ENCODE assay signal across 25 cellular contexts in the genomic region with DNA sequence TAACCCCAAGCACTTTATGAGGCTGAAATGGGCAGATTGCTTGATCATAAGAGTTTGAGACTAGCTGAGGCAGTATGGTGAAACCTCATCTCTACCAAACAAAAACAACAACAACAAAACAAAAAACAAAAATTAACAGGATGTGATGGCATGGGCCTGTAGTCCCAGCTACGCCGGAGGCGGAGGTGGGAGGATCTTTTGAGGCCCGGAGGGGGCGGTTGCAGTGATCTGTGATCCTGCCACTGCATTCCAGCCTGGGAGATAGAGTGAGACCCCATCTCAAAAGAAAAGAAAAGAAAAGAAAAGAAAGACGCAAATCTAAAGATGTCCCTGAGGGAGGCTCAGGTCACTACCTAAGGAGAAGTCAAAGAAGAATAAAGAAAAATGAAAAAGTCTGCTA. TPM values are rescaled to one million over a fixed set of nuclear protein-coding genes. Genes with fewer than 3 reads are reported as not detected.
DNase-seq lines count a peak whose midpoint lies in the region; FAIRE-seq and TF ChIP-seq lines count a peak whose summit lies in the region.
"Had no signal": no experiment of that assay in that cellular context is flagged by ENCODE, and none has a peak within 500 bp of the region (broad histone marks: within the 10 kb centered on the region; RNA-seq: fewer than 3 reads in every experiment).

No MANE protein-coding gene starts in this region.

- H3K18ac ChIP-seq in mesendoderm (ENCODE audit: low read length) (no peak overlapping the region), neuronal stem cell (ENCODE audit: low read length) (no peak overlapping the region)

- H4K8ac ChIP-seq in mesendoderm (ENCODE audit: low read depth, low read length), result no peak overlapping the region
- H4K8ac ChIP-seq in neuronal stem cell (ENCODE audit: low read depth, low read length), result no peak overlapping the region

- in situ Hi-C loops in transverse colon (cut with MboI; ENCODE audit: low pct_ligation_motif_present in 1 of 4, low pct_unique_long_range_greater_than_20kb in 1 of 4, low sequenced_read_pairs in 3 of 4), result no loop called here

- H4K20me1 ChIP-seq in astrocyte (ENCODE audit: insufficient read depth, low read length), result no peaks in the 10 kb centered on the region
- H4K20me1 ChIP-seq: BLaER1 had no signal

- DNase-seq in astrocyte (ENCODE audit: low read depth) (no peak), mesendoderm (peak; percentile 39), transverse colon (no peak), HuH-7 (ENCODE audit: low spot score) (no peak), neuronal stem cell (ENCODE audit: low spot score) (no peak)
- DNase-seq in activated naive CD4-positive, alpha-beta T cell treated with anti-CD3 and anti-CD28 coated beads for 36 hours, result no peak
- DNase-seq: ACHN; CD4-positive, alpha-beta T cell; COR-L47; DMS 273 treated with DMSO at 0.1 percent for 48 hours; DMS79 treated with DMSO at 0.1 percent for 48 hours; GOT3; KG1; NCI-H1092 treated with DMSO at 0.1 percent for 48 hours; NCI-H2029 treated with DMSO at 0.1 percent for 48 hours; NCI-H226; NCI-H510A treated with DMSO at 0.1 percent for 48 hours; NCI-H748 treated with DMSO at 0.1 percent for 48 hours; SIG-M5 had no signal

- POLR2A ChIA-PET in HEK293 (lab: Yijun Ruan, JAX), result no interaction called here

- H3K9ac ChIP-seq in astrocyte (ENCODE audit: low read length), result no peak overlapping the region
- H3K9ac ChIP-seq in mesendoderm (ENCODE audit: low read length), result no peak overlapping the region
- no peak overlapping the region for H3K9ac ChIP-seq in neuronal stem cell (ENCODE audit: low read depth, low read length, poor library complexity)
- H3K9ac ChIP-seq: BLaER1 had no signal

- H2AK5ac ChIP-seq in mesendoderm (ENCODE audit: low read length), result no peak overlapping the region
- no peak overlapping the region for H2AK5ac ChIP-seq in neuronal stem cell (ENCODE audit: low read depth, low read length)

- H3K79me2 ChIP-seq in astrocyte (ENCODE audit: insufficient read depth, low read length), result no peaks in the 10 kb centered on the region
- H3K79me2 ChIP-seq in mesendoderm (ENCODE audit: control insufficient read depth, insufficient read depth, low read length), result no peaks in the 10 kb centered on the region

- TF ChIP-seq POLR2A in transverse colon (IDR thresholded peaks at IDR 0.05), result no peak

- TF ChIP-seq CTCF in HEK293 (tag by site-specific recombination; IDR thresholded peaks at IDR 0.05) (no peak), astrocyte (IDR thresholded peaks at IDR 0.05; ENCODE audit: insufficient read depth, low read depth, low read length) (no peak), transverse colon (IDR thresholded peaks at IDR 0.05) (no peak)

- H3K4me3 ChIP-seq in HEK293 (ENCODE audit: low read depth, low read length) (no peak overlapping the region), astrocyte (ENCODE audit: insufficient read depth, low read depth, low read length) (no peak overlapping the region), mesendoderm (ENCODE audit: low read length) (no peak overlapping the region), transverse colon (no peak overlapping the region), neuronal stem cell (ENCODE audit: low read length in 2 of 2) (no peak overlapping the region)
- H3K4me3 ChIP-seq: BLaER1 had no signal

- H3K9me3 ChIP-seq in HEK293 (ENCODE audit: control insufficient read depth, insufficient read depth, low read depth, low read length) (no peaks in the 10 kb centered on the region), astrocyte (ENCODE audit: insufficient read depth, low read depth, low read length) (no peaks in the 10 kb centered on the region), transverse colon (no peaks in the 10 kb centered on the region), neuronal stem cell (replicated peaks in 1 of 2; ENCODE audit: control insufficient read depth in 2 of 2, insufficient read depth in 1 of 2, low read depth in 1 of 2, low read length in 2 of 2) (no peaks in the 10 kb centered on the region)
- H3K9me3 ChIP-seq: BLaER1 had no signal

- intact Hi-C loops in transverse colon (cut with DNase I; ENCODE audit: low total_unique reads), result no loop called here
- intact Hi-C loops in activated naive CD4-positive, alpha-beta T cell treated with anti-CD3 and anti-CD28 coated beads for 36 hours (cut with micrococcal nuclease), result no loop called here

- H2BK120ac ChIP-seq in mesendoderm (ENCODE audit: low read depth, low read length), result no peak overlapping the region
- H2BK120ac ChIP-seq in neuronal stem cell (ENCODE audit: low read depth, low read length), result no peak overlapping the region

- no peaks in the 10 kb centered on the region for H3K9me3 Mint-ChIP-seq in astrocyte (ENCODE audit: unreplicated experiment)
- H3K9me3 Mint-ChIP-seq in activated naive CD4-positive, alpha-beta T cell treated with anti-CD3 and anti-CD28 coated beads for 36 hours, result no peaks in the 10 kb centered on the region
- H3K9me3 Mint-ChIP-seq: CD4-positive, alpha-beta T cell had no signal

- no peak overlapping the region for H4K5ac ChIP-seq in mesendoderm (ENCODE audit: low read length)

- H3K27ac ChIP-seq in HEK293 (ENCODE audit: extremely low read depth, low read depth, low read length) (no peak overlapping the region), astrocyte (ENCODE audit: low read depth, low read length) (no peak overlapping the region), mesendoderm (ENCODE audit: low read depth, low read length) (no peak overlapping the region), transverse colon (no peak overlapping the region), neuronal stem cell (replicated peaks; ENCODE audit: low read length) (no peak overlapping the region)
- H3K27ac ChIP-seq: BLaER1, HL-60 had no signal

- no peak overlapping the region for H4K91ac ChIP-seq in neuronal stem cell (ENCODE audit: low read depth, low read length, poor library complexity)

- H3K4ac ChIP-seq in mesendoderm (ENCODE audit: low read depth, low read length), result no peak overlapping the region
- no peak overlapping the region for H3K4ac ChIP-seq in neuronal stem cell (ENCODE audit: low read length)

- no peaks in the 10 kb centered on the region for H3K27me3 ChIP-seq in astrocyte (ENCODE audit: insufficient read depth, low read length)
- no peaks in the 10 kb centered on the region for H3K27me3 ChIP-seq in mesendoderm (ENCODE audit: insufficient read depth, low read length, poor library complexity)
- no peaks in the 10 kb centered on the region for H3K27me3 ChIP-seq in transverse colon
- no peaks in the 10 kb centered on the region for H3K27me3 ChIP-seq in neuronal stem cell (ENCODE audit: control insufficient read depth in 3 of 3, insufficient read depth in 3 of 3, low read depth in 1 of 3, low read length in 3 of 3)
- H3K27me3 ChIP-seq: BLaER1 had no signal

- no peak overlapping the region for H2BK12ac ChIP-seq in neuronal stem cell (ENCODE audit: low read length)

- no peaks in the 10 kb centered on the region for H3K4me1 ChIP-seq in HEK293 (ENCODE audit: control insufficient read depth, insufficient read depth, low read length)
- H3K4me1 ChIP-seq in astrocyte (ENCODE audit: insufficient read depth, low read length), result no peaks in the 10 kb centered on the region
- no peaks in the 10 kb centered on the region for H3K4me1 ChIP-seq in mesendoderm (ENCODE audit: control insufficient read depth, low read depth, low read length)
- no peaks in the 10 kb centered on the region for H3K4me1 ChIP-seq in transverse colon
- H3K4me1 ChIP-seq in neuronal stem cell (ENCODE audit: control insufficient read depth in 2 of 2, insufficient read depth in 1 of 2, low read depth in 1 of 2, low read length in 2 of 2), result peaks cover 0 to 3% of the 10 kb centered on the region in 2 donors
- H3K4me1 ChIP-seq: BLaER1 had no signal

- peaks cover 30% of the 10 kb centered on the region for H3K4me1 Mint-ChIP-seq in astrocyte (ENCODE audit: low read depth, unreplicated experiment)
- H3K4me1 Mint-ChIP-seq in activated naive CD4-positive, alpha-beta T cell treated with anti-CD3 and anti-CD28 coated beads for 36 hours (ENCODE audit: low read depth), result no peaks in the 10 kb centered on the region

- H3K36me3 ChIP-seq in HEK293 (ENCODE audit: control insufficient read depth in 2 of 2, insufficient read depth in 1 of 2, low read length in 2 of 2), result no peaks in the 10 kb centered on the region
- no peaks in the 10 kb centered on the region for H3K36me3 ChIP-seq in astrocyte (ENCODE audit: insufficient read depth, low read length)
- no peaks in the 10 kb centered on the region for H3K36me3 ChIP-seq in mesendoderm (ENCODE audit: control insufficient read depth, insufficient read depth, low read length)
- no peaks in the 10 kb centered on the region for H3K36me3 ChIP-seq in transverse colon
- H3K36me3 ChIP-seq in neuronal stem cell (replicated peaks in 1 of 2; ENCODE audit: control insufficient read depth in 2 of 2, insufficient read depth in 2 of 2, low read length in 2 of 2), result no peaks in the 10 kb centered on the region
- H3K36me3 ChIP-seq: BLaER1 had no signal

- WGBS in mesendoderm (ENCODE audit: extremely low coverage, insufficient coverage, low lambda C conversion rate), result no CpG with 5 or more reads among the region's 6 CpGs
- WGBS in transverse colon (ENCODE audit: low coverage in 1 of 2), 2 donors, result 93 to 100% methylated on average over 1 to 6 of the region's 6 CpGs
- no CpG with 5 or more reads among the region's 6 CpGs for WGBS in neuronal stem cell (ENCODE audit: extremely low coverage in 2 of 2, insufficient read length in 2 of 2, insufficient replicate concordance in 1 of 2), 2 donors

- H3K27me3 Mint-ChIP-seq in astrocyte (ENCODE audit: low read depth, unreplicated experiment), result no peaks in the 10 kb centered on the region
- H3K27me3 Mint-ChIP-seq in activated naive CD4-positive, alpha-beta T cell treated with anti-CD3 and anti-CD28 coated beads for 36 hours (ENCODE audit: low read depth), result peaks cover 6% of the 10 kb centered on the region

- H2BK15ac ChIP-seq in mesendoderm (replicated peaks; ENCODE audit: low read depth) (no peak overlapping the region), neuronal stem cell (ENCODE audit: low read length) (no peak overlapping the region)

- no peak overlapping the region for H3K56ac ChIP-seq in mesendoderm (ENCODE audit: low read length)

- H3K14ac ChIP-seq in neuronal stem cell (ENCODE audit: low read length), result no peak overlapping the region

- no peak overlapping the region for H2AFZ ChIP-seq in astrocyte (ENCODE audit: low read depth, low read length)
- H2AFZ ChIP-seq in neuronal stem cell (ENCODE audit: low read length), result no peak overlapping the region

- no peak overlapping the region for H3K23ac ChIP-seq in mesendoderm (ENCODE audit: low read length)
- no peak overlapping the region for H3K23ac ChIP-seq in neuronal stem cell (ENCODE audit: low read depth, low read length, poor library complexity)

- TF ChIP-seq EP300 in transverse colon (IDR thresholded peaks at IDR 0.05; ENCODE audit: low read depth), result no peak

- H3K79me1 ChIP-seq in mesendoderm (ENCODE audit: low read length) (no peaks in the 10 kb centered on the region), neuronal stem cell (ENCODE audit: low read depth, low read length) (no peaks in the 10 kb centered on the region)

- no peak for FAIRE-seq in astrocyte (lab: Jason Lieb, UNC)
- FAIRE-seq: GM12891, HepG2 had no signal

- H3K36me3 Mint-ChIP-seq in astrocyte (ENCODE audit: low read depth, unreplicated experiment), result no peaks in the 10 kb centered on the region
- no peaks in the 10 kb centered on the region for H3K36me3 Mint-ChIP-seq in activated naive CD4-positive, alpha-beta T cell treated with anti-CD3 and anti-CD28 coated beads for 36 hours (ENCODE audit: low read depth)

- H3K4me3 Mint-ChIP-seq in astrocyte (ENCODE audit: unreplicated experiment), result no peak overlapping the region
- H3K4me3 Mint-ChIP-seq in activated naive CD4-positive, alpha-beta T cell treated with anti-CD3 and anti-CD28 coated beads for 36 hours, result no peak overlapping the region
- H3K4me3 Mint-ChIP-seq: CD4-positive, alpha-beta T cell had no signal

- CTCF ChIA-PET in HEK293 (lab: Yijun Ruan, JAX), result interaction anchor here (0.6 kb wide), 1 partner anchor 187 kb away, joined by 3 read pairs; no protein-coding TSS in a partner anchor
- CTCF ChIA-PET in activated naive CD4-positive, alpha-beta T cell treated with anti-CD3 and anti-CD28 coated beads for 36 hours (lab: Charles Lee), result interaction anchor here (0.8 to 1.1 kb wide), 2 partner anchors 22 to 39 kb away, joined by 3 to 4 read pairs; no protein-coding TSS in a partner anchor

- H3K4me2 ChIP-seq in astrocyte (ENCODE audit: low read length) (no peak overlapping the region), mesendoderm (ENCODE audit: low read length) (no peak overlapping the region), neuronal stem cell (ENCODE audit: insufficient read depth, low read length, poor library complexity, severe bottlenecking) (no peak overlapping the region)
- H3K4me2 ChIP-seq: BLaER1 had no signal

- H2BK5ac ChIP-seq in mesendoderm (ENCODE audit: low read length) (no peak overlapping the region), neuronal stem cell (ENCODE audit: low read length) (no peak overlapping the region)

- H3K27ac Mint-ChIP-seq in astrocyte (ENCODE audit: unreplicated experiment), result peak overlapping the region; percentile 13
- no peak overlapping the region for H3K27ac Mint-ChIP-seq in activated naive CD4-positive, alpha-beta T cell treated with anti-CD3 and anti-CD28 coated beads for 36 hours
- H3K27ac Mint-ChIP-seq: CD4-positive, alpha-beta T cell had no signal

RNA-seq across cellular contexts. Expression of a gene that starts 35.3 kb away (rescaled TPM):
- total RNA-seq in astrocyte (not detected in 2 replicates), transverse colon (100 to 1,000 TPM in 3 of 4 donors, 10 to 100 TPM in 1; 32.9 to 297 (median 215) TPM)
- not detected for polyA plus RNA-seq in mesendoderm (2013, experiment 1 of 2)
- polyA plus RNA-seq in mesendoderm (2013, experiment 2 of 2), result not detected
- total RNA-seq in activated naive CD4-positive, alpha-beta T cell treated with anti-CD3 and anti-CD28 coated beads for 36 hours, result not detected
- not detected for polyA plus RNA-seq in neuronal stem cell (2013, experiment 1 of 2)
- not detected for polyA plus RNA-seq in neuronal stem cell (2013, experiment 2 of 2)
- total RNA-seq: CD4-positive, alpha-beta T cell; G401 had no signal

RNA-seq across cellular contexts. Expression of a gene that starts 41.7 kb away (rescaled TPM):
- total RNA-seq in astrocyte (not detected in 2 replicates), transverse colon (100 to 1,000 TPM in 3 of 4 donors, 10 to 100 TPM in 1; 65.1 to 216 (median 126) TPM)
- polyA plus RNA-seq in mesendoderm (2013, experiment 1 of 2), result not detected
- polyA plus RNA-seq in mesendoderm (2013, experiment 2 of 2), result not detected
- total RNA-seq in activated naive CD4-positive, alpha-beta T cell treated with anti-CD3 and anti-CD28 coated beads for 36 hours, result not detected
- not detected for polyA plus RNA-seq in neuronal stem cell (2013, experiment 1 of 2)
- polyA plus RNA-seq in neuronal stem cell (2013, experiment 2 of 2), result not detected
- total RNA-seq: CD4-positive, alpha-beta T cell; G401; HepG2 had no signal
- polyA plus RNA-seq: HepG2 had no signal

Comparison
In these comparisons a context has a peak if more than half of its experiments do, and no peak if none do; other contexts are left out.
1. RNA of a gene that starts 35.3 kb away (total RNA-seq): 32.9 to 297 TPM in transverse colon; not detected in astrocyte and not detected in activated naive CD4-positive, alpha-beta T cell treated with anti-CD3 and anti-CD28 coated beads for 36 hours; every median in the first group is over 10 times any median in the second.
2. RNA of a gene that starts 41.7 kb away (total RNA-seq): 65.1 to 216 TPM in transverse colon; not detected in astrocyte and not detected in activated naive CD4-positive, alpha-beta T cell treated with anti-CD3 and anti-CD28 coated beads for 36 hours; every median in the first group is over 10 times any median in the second.